1 cellular context compared by ENCODE assay signal in the genomic region with DNA sequence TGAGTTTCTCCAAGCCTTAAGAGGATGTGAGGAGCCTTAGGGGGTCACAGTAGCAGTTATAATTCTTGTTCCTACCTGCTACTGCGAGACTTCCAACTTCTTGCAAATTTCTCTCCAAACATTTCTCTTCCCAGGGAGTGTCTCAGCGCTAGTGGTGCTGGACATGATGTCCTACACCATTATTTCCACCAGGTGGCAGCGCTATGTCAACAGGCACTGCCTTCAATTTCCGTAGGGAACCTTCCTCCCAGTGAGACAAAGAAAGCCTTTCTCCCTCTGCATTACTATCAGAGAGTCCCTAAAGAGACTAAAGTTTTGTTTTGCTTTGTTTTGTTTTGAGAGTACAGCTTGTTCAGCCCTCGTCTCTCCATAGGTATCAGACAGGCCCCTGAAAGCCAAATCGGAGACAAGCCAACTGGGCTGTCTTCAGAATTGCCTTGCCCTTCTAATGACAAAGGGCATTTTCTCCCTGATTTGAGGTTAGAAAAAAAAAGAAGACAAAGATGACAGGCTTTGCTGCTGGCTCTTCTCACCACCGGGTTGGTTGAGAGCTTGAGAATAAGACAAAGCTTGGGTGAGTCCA.
A peak's percentile ranks its signal among the peaks of the same experiment; 100 is the strongest.
TF ChIP-seq lines count a peak whose summit lies in the region.

No MANE protein-coding gene starts in this region.

TF ChIP-seq in HepG2, 621 proteins besides CTCF, POLR2A, EP300 and RAD21 (continued from another document and continues in another):
- TF ChIP-seq ZBTB33 (CRISPR knock-in tag; IDR thresholded peaks at IDR 0.05) (0 out of 2 replicates have a peak, but pooled peaks have one; percentile 29), ZNF841 (CRISPR knock-in tag; IDR thresholded peaks at IDR 0.05; ENCODE audit: borderline replicate concordance) (no peak), ZNF33B (CRISPR knock-in tag; IDR thresholded peaks at IDR 0.05) (no peak), ZNF232 (CRISPR knock-in tag; IDR thresholded peaks at IDR 0.05; ENCODE audit: borderline replicate concordance) (no peak), FOXA3 (CRISPR knock-in tag; IDR thresholded peaks at IDR 0.05) (peak; percentile 96), ZFP91 (CRISPR knock-in tag; IDR thresholded peaks at IDR 0.05; ENCODE audit: borderline replicate concordance) (no peak), XRCC5 (optimal IDR thresholded peaks at IDR 0.05; ENCODE audit: low read length) (peak; percentile 68), NFIB (CRISPR knock-in tag; IDR thresholded peaks at IDR 0.05; ENCODE audit: borderline replicate concordance) (no peak), HMGXB3 (CRISPR knock-in tag; IDR thresholded peaks at IDR 0.05; ENCODE audit: borderline replicate concordance) (no peak), ZMYM4 (CRISPR knock-in tag; IDR thresholded peaks at IDR 0.05) (no peak), ZFX (CRISPR knock-in tag; IDR thresholded peaks at IDR 0.05; ENCODE audit: low read depth) (0 out of 2 replicates have a peak, but pooled peaks have one; percentile 21), EED (CRISPR knock-in tag; IDR thresholded peaks at IDR 0.05) (no peak), ZHX2 (IDR thresholded peaks at IDR 0.05; ENCODE audit: low read depth) (no peak), ZHX2 (CRISPR knock-in tag; IDR thresholded peaks at IDR 0.05; ENCODE audit: borderline replicate concordance) (no peak), SMAD3 (CRISPR knock-in tag; IDR thresholded peaks at IDR 0.05) (0 out of 2 replicates have a peak, but pooled peaks have one; percentile 42), ZBTB25 (CRISPR knock-in tag; IDR thresholded peaks at IDR 0.05) (0 out of 2 replicates have a peak, but pooled peaks have one; percentile 30), PHF5A (CRISPR knock-in tag; IDR thresholded peaks at IDR 0.05; ENCODE audit: low read depth, unreplicated experiment) (no peak), ZKSCAN5 (CRISPR knock-in tag; IDR thresholded peaks at IDR 0.05) (no peak), KMT2A (CRISPR knock-in tag; IDR thresholded peaks at IDR 0.05) (no peak), ATF7-NPFF (CRISPR knock-in tag; IDR thresholded peaks at IDR 0.05; ENCODE audit: low read depth) (no peak), MLXIP (CRISPR knock-in tag; IDR thresholded peaks at IDR 0.05; ENCODE audit: borderline replicate concordance) (no peak), ARID5B (CRISPR knock-in tag; IDR thresholded peaks at IDR 0.05) (peak; percentile 42; the same call in 1 of the 2 replicates), ZNF333 (CRISPR knock-in tag; IDR thresholded peaks at IDR 0.05; ENCODE audit: borderline replicate concordance) (no peak)
- TF ChIP-seq, protein P1, sequence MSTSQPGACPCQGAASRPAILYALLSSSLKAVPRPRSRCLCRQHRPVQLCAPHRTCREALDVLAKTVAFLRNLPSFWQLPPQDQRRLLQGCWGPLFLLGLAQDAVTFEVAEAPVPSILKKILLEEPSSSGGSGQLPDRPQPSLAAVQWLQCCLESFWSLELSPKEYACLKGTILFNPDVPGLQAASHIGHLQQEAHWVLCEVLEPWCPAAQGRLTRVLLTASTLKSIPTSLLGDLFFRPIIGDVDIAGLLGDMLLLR (CRISPR knock-in tag; IDR thresholded peaks at IDR 0.05), result no peak
- TF ChIP-seq, protein P2, sequence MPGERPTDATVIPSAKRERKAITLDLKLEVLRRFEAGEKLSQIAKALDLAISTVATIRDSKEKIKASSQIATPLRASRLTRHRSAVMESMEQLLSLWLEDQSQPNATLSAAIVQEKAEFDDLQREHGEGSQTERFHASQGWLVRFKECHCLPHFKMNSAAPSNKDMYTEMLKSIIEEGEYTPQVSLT (CRISPR knock-in tag; IDR thresholded peaks at IDR 0.05; ENCODE audit: borderline replicate concordance, low read depth), result no peak
